ENCODE assay signal across 1 cellular context in the genomic region with DNA sequence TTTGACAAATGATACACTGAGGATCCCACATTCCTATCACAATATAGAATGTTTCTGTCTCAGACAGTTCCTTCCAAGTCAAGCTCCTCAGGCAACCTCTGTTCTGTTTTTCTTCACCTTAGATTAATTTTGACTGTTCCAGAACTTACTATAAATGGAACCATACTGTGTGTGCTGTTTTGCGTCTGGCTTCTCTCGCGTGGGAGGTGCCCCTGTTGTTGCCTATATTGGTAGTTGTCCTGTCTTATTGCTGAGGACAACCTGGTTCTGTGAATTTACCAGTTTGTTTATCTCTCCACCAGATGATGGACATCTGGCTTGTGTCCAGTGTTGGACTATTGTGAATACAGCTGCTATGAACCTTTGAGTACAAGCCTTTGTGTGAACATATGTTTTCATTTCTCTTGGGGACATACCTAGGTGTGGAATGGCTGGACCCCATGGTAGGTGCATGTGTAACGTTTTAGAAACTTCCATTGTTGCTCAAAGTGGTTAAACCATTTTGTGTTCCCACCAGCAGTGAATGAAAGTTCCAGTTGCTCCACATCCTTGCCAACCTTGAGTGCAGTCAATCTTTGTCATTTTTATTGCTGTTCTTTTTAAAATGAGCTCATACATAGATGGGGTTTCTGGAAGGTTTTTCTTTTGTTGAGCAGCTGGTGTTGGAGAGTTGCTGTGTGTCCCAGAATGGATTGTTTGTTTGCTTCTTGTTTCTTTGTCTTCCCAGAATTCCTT.
TF ChIP-seq lines count a peak whose summit lies in the region.

No MANE protein-coding gene starts in this region.

TF ChIP-seq in K562, 482 proteins besides CTCF, POLR2A, EP300 and RAD21:
- TF ChIP-seq NFRKB (IDR thresholded peaks at IDR 0.05; ENCODE audit: low read depth) (no peak), PKNOX1 (IDR thresholded peaks at IDR 0.05) (peak; percentile 34), ELK3 (CRISPR knock-in tag; IDR thresholded peaks at IDR 0.05) (no peak), ZSCAN32 (CRISPR knock-in tag; IDR thresholded peaks at IDR 0.05) (no peak), MEIS2 (IDR thresholded peaks at IDR 0.05; ENCODE audit: partially characterized antibody) (peak; percentile 78), TEAD1 (CRISPR knock-in tag; IDR thresholded peaks at IDR 0.05) (no peak), SMC3 (conservative IDR thresholded peaks at IDR 0.05; ENCODE audit: insufficient read depth, low read depth, low read length) (no peak), PBX2 (CRISPR knock-in tag; IDR thresholded peaks at IDR 0.05; ENCODE audit: low read depth) (no peak), PBX2 (tag; conservative IDR thresholded peaks at IDR 0.05; ENCODE audit: low read depth) (peak; percentile 57; the same call in 1 of the 2 replicates), NFIC (IDR thresholded peaks at IDR 0.05) (peak; percentile 66), GTF3C2 (IDR thresholded peaks at IDR 0.05; ENCODE audit: borderline replicate concordance, extremely low read depth, insufficient read length) (no peak), MYNN (IDR thresholded peaks at IDR 0.05) (no peak), MYNN (CRISPR knock-in tag; IDR thresholded peaks at IDR 0.05) (no peak)
- TF ChIP-seq, protein P1, sequence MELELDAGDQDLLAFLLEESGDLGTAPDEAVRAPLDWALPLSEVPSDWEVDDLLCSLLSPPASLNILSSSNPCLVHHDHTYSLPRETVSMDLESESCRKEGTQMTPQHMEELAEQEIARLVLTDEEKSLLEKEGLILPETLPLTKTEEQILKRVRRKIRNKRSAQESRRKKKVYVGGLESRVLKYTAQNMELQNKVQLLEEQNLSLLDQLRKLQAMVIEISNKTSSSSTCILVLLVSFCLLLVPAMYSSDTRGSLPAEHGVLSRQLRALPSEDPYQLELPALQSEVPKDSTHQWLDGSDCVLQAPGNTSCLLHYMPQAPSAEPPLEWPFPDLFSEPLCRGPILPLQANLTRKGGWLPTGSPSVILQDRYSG (tag; conservative IDR thresholded peaks at IDR 0.05; ENCODE audit: low read depth): no peak
